33 cellular contexts compared by ENCODE assay signal in genomic region chr16:82533161-82533560, GRCh38.
"Had no signal": no experiment of that assay in that cellular context is flagged by ENCODE, and none has a peak within 500 bp of the region (broad histone marks: within the 10 kb centered on the region; RNA-seq: fewer than 3 reads in every experiment).

No MANE protein-coding gene starts in this region.

- H3K4me3 ChIP-seq: adrenal gland, body of pancreas, breast epithelium had no signal

- ATAC-seq: activated CD8-positive, alpha-beta T cell treated with anti-CD3 and anti-CD28 coated beads for 36 hours; activated naive CD4-positive, alpha-beta T cell treated with anti-CD3 and anti-CD28 coated beads, Interleukin-2, amount 50 U/mL, for 72 hours; activated T-cell treated with anti-CD3 and anti-CD28 coated beads, Interleukin-2, amount 50 U/mL, for 4 hours; activated T-cell treated with anti-CD3 and anti-CD28 coated beads, Interleukin-2, amount 50 U/mL, for 72 hours; activated T-helper 17 cell treated with anti-CD3 and anti-CD28 coated beads, Interleukin-2, amount 50 U/mL, for 72 hours; body of pancreas had no signal

- H3K36me3 ChIP-seq: adrenal gland, brain microvascular endothelial cell, breast epithelium had no signal

- FAIRE-seq: astrocyte, TTC549 had no signal

- H3K27ac ChIP-seq: adrenal gland, body of pancreas, brain microvascular endothelial cell, breast epithelium, VCaP had no signal

- DNase-seq: activated B cell treated with CpG ODN at 0.5 μM for 24 hours; activated CD4-positive, alpha-beta memory T cell treated with anti-CD3 and anti-CD28 coated beads for 36 hours; activated CD4-positive, alpha-beta T cell treated with anti-CD3 and anti-CD28 coated beads for 4 hours; activated CD4-positive, alpha-beta T cell treated with anti-CD3 and anti-CD28 coated beads, Interleukin-2, amount 10 ng/mL, durations not matched to agents 24 days and 14 days; activated CD4-positive, alpha-beta T cell treated with anti-CD3 and anti-CD28 coated beads, Interleukin-2, amount 50 U/mL, for 1 hour; activated CD4-positive, alpha-beta T cell treated with anti-CD3 and anti-CD28 coated beads, Interleukin-2, amount 50 U/mL, for 4 hours; activated CD4-positive, CD25-positive, alpha-beta regulatory T cell treated with anti-CD3 and anti-CD28 coated beads, Interleukin-2, amount 50 U/mL, for 72 hours; activated CD8-positive, alpha-beta memory T cell treated with anti-CD3 and anti-CD28 coated beads, Interleukin-2, amount 50 U/mL, for 4 hours; activated CD8-positive, alpha-beta T cell treated with anti-CD3 and anti-CD28 coated beads for 36 hours; activated effector memory CD4-positive, alpha-beta T cell treated with anti-CD3 and anti-CD28 coated beads, Interleukin-2, amount 50 U/mL, for 16 hours; activated gamma-delta T cell treated with Interleukin-2 at 50 U/mL for 16 hours; activated naive CD4-positive, alpha-beta T cell; activated naive CD4-positive, alpha-beta T cell treated with anti-CD3 and anti-CD28 coated beads for 36 hours; activated naive CD4-positive, alpha-beta T cell treated with anti-CD3 and anti-CD28 coated beads, Interleukin-2, amount 50 U/mL, for 16 hours; activated naive CD8-positive, alpha-beta T cell treated with anti-CD3 and anti-CD28 coated beads for 36 hours; activated T-cell treated with anti-CD3 and anti-CD28 coated beads for 4 hours; activated T-cell treated with anti-CD3 and anti-CD28 coated beads, Interleukin-2, amount 50 U/mL, for 1 hour; activated T-cell treated with anti-CD3 and anti-CD28 coated beads, Interleukin-2, amount 50 U/mL, for 4 hours; activated T-cell treated with anti-CD3 and anti-CD28 coated beads, Interleukin-2, amount 50 U/mL, for 72 hours; adrenal gland; amniotic stem cell; aorta; body of pancreas; brain microvascular endothelial cell; central memory CD4-positive, alpha-beta T cell; T-helper 2 cell; T-helper 9 cell had no signal

- H3K9me3 ChIP-seq: adrenal gland, body of pancreas had no signal

- H3K27me3 ChIP-seq: adrenal gland, body of pancreas, brain microvascular endothelial cell, breast epithelium had no signal

- H3K4me1 ChIP-seq: adrenal gland, body of pancreas, breast epithelium had no signal
